20 cellular contexts compared by ENCODE assay signal in genomic region chr2:121451373-121451772, GRCh38.
DNase-seq lines count a peak whose midpoint lies in the region; ATAC-seq and TF ChIP-seq lines count a peak whose summit lies in the region.
"Had no signal": no experiment of that assay in that cellular context is flagged by ENCODE, and none has a peak within 500 bp of the region (broad histone marks: within the 10 kb centered on the region; RNA-seq: fewer than 3 reads in every experiment).

No MANE protein-coding gene starts in this region.

- H3K4me2 ChIP-seq in IMR-90 (ENCODE audit: low read depth, low read length) = no peak overlapping the region
- no peak overlapping the region for H3K4me2 ChIP-seq in fibroblast of lung (ENCODE audit: extremely low read depth, insufficient read depth, low read length)

- H2BK20ac ChIP-seq in IMR-90 (ENCODE audit: low read depth, low read length) = no peak overlapping the region

- TF ChIP-seq RAD21 in IMR-90 (IDR thresholded peaks at IDR 0.05; ENCODE audit: low read length) = no peak

- H3K79me1 ChIP-seq in IMR-90 (ENCODE audit: low read depth in 1 of 2, low read length in 2 of 2) = peaks cover 8 to 26% of the 10 kb centered on the region in 2 experiments; a peak in 3 of 4 replicates

- H3K4ac ChIP-seq in IMR-90 (ENCODE audit: low read depth, low read length) = no peak overlapping the region

- no peaks in the 10 kb centered on the region for H3K27me3 ChIP-seq in IMR-90 (ENCODE audit: control insufficient read depth, insufficient read depth, low read length)
- no peaks in the 10 kb centered on the region for H3K27me3 ChIP-seq in fibroblast of lung (ENCODE audit: control insufficient read depth, insufficient read depth, low read length)
- H3K27me3 ChIP-seq: BE2C had no signal

- H3K79me2 ChIP-seq in fibroblast of lung (ENCODE audit: control insufficient read depth, insufficient read depth, low read length) = no peaks in the 10 kb centered on the region

- peaks cover 11% of the 10 kb centered on the region for H3K4me1 ChIP-seq in IMR-90 (ENCODE audit: control insufficient read depth, insufficient read depth, low read length)
- peaks cover 4% of the 10 kb centered on the region for H3K4me1 ChIP-seq in fibroblast of lung (ENCODE audit: control insufficient read depth, extremely low read depth, insufficient read depth, low read length)
- H3K4me1 ChIP-seq: BE2C had no signal

- H2AFZ ChIP-seq in IMR-90 (replicated peaks; ENCODE audit: low read length, poor library complexity) (no peak overlapping the region), fibroblast of lung (ENCODE audit: low read length) (no peak overlapping the region)

- H3K14ac ChIP-seq in IMR-90 (replicated peaks; ENCODE audit: low read depth, low read length) = no peak overlapping the region

- H3K4me3 ChIP-seq in IMR-90 (ENCODE audit: insufficient read depth, low read depth, low read length) = no peak overlapping the region
- H3K4me3 ChIP-seq in fibroblast of lung (replicated peaks in 1 of 4; ENCODE audit: control extremely low read depth in 1 of 4, insufficient read depth in 1 of 4, low read depth in 3 of 4, low read length in 4 of 4) = no peak overlapping the region
- H3K4me3 ChIP-seq: GM12878 had no signal

- in situ Hi-C loops in IMR-90 (cut with MboI; ENCODE audit: low sequenced_read_pairs) = loop anchor here (10.0 kb wide), 1 partner anchor 73 kb away; no protein-coding TSS in a partner anchor

- DNase-seq in IMR-90 = peak; percentile 91
- peak in 1 of 2 donors; percentile 94 for DNase-seq in fibroblast of lung (ENCODE audit: low read depth in 2 of 2)
- peak; percentile 20 for DNase-seq in renal cortical epithelial cell (ENCODE audit: low read depth)
- no peak for DNase-seq in SHP77 (lab: John Stamatoyannopoulos, UW)
- DNase-seq in NCI-H2196 treated with DMSO at 0.1 percent for 48 hours (lab: John Stamatoyannopoulos, UW; ENCODE audit: unreplicated experiment) = no peak
- DNase-seq: BE2C; C1 segment of cervical spinal cord; CD4-positive, CD25-positive, alpha-beta regulatory T cell; CD8-positive, alpha-beta memory T cell; COR-L47; DMS 273 treated with DMSO at 0.1 percent for 48 hours; DMS53; DND-41; EL; GOT3; H7; HFFc6 had no signal

- intact Hi-C loops in IMR-90 (cut with micrococcal nuclease) = loop anchor here (2.0 kb wide), 1 partner anchor 49 kb away; no protein-coding TSS in a partner anchor

- H2AK9ac ChIP-seq in IMR-90 (replicated peaks; ENCODE audit: low read depth, low read length, poor library complexity) = no peak overlapping the region

- H3K27ac ChIP-seq in IMR-90 (ENCODE audit: insufficient read depth, low read length) (no peak overlapping the region), fibroblast of lung (ENCODE audit: insufficient read depth, low read length) (peak overlapping the region; percentile 53)

- dilution Hi-C loops in IMR-90 (cut with HindIII; ENCODE audit: low sequenced_read_pairs, unreplicated experiment) = no loop called here

- H2BK120ac ChIP-seq in IMR-90 (ENCODE audit: low read depth, low read length) = no peak overlapping the region

- H4K20me1 ChIP-seq in IMR-90 (ENCODE audit: insufficient read depth, low read length) = peaks cover 4% of the 10 kb centered on the region; the same call in 1 of the 2 replicates
- no peaks in the 10 kb centered on the region for H4K20me1 ChIP-seq in fibroblast of lung (ENCODE audit: control insufficient read depth, extremely low read depth, insufficient read depth, low read length)

- peaks cover 23% of the 10 kb centered on the region for H3K36me3 ChIP-seq in IMR-90 (ENCODE audit: control insufficient read depth, insufficient read depth, low read length)
- peaks cover 19% of the 10 kb centered on the region for H3K36me3 ChIP-seq in fibroblast of lung (ENCODE audit: control insufficient read depth, insufficient read depth, low read length)
- H3K36me3 ChIP-seq: BE2C had no signal

- H2BK15ac ChIP-seq in IMR-90 (ENCODE audit: low read depth, low read length) = no peak overlapping the region

- POLR2A ChIA-PET in IMR-90 (lab: Charles Lee; ENCODE audit: unreplicated experiment) = no interaction called here

- H4K8ac ChIP-seq in IMR-90 (ENCODE audit: low read depth in 2 of 2, low read length in 2 of 2) = no peak overlapping the region

- TF ChIP-seq CTCF in IMR-90 (conservative IDR thresholded peaks at IDR 0.05; ENCODE audit: low read depth, low read length) = no peak
- TF ChIP-seq CTCF in fibroblast of lung (conservative IDR thresholded peaks at IDR 0.05 in 1 of 2, IDR thresholded peaks at IDR 0.05 in 1 of 2; ENCODE audit: low read depth in 1 of 2, low read length in 2 of 2) = no peak

- no TSS peak for BruUV-seq in IMR-90 (replicated peaks; lab: Mats Ljungman, UMichigan)

- H2BK5ac ChIP-seq in IMR-90 (ENCODE audit: low read depth, low read length, poor library complexity, severe bottlenecking) = peak overlapping the region; percentile 66

- no peak overlapping the region for H4K5ac ChIP-seq in IMR-90 (ENCODE audit: low read depth, low read length)

- H3K9ac ChIP-seq in IMR-90 (ENCODE audit: low read depth, low read length) (no peak overlapping the region), fibroblast of lung (ENCODE audit: insufficient read depth, low read length) (no peak overlapping the region)

- no peak for TF ChIP-seq POLR2A in IMR-90 (IDR thresholded peaks at IDR 0.05; ENCODE audit: low read depth, low read length)

- peaks cover 12% of the 10 kb centered on the region for H3K9me1 ChIP-seq in IMR-90 (ENCODE audit: insufficient read depth, low read length)

- CTCF ChIA-PET in IMR-90 (lab: Yijun Ruan, JAX) = interaction anchor here (1.0 to 1.5 kb wide), 4 partner anchors 8 to 267 kb away, joined by 3 read pairs; no protein-coding TSS in a partner anchor

- WGBS in IMR-90 (ENCODE audit: extremely low coverage in 2 of 2, insufficient read length in 1 of 2), 2 experiments = no CpG with 5 or more reads among the region's 3 CpGs

- no peak overlapping the region for H2AK5ac ChIP-seq in IMR-90 (ENCODE audit: low read depth, low read length)

- no peak overlapping the region for H3K18ac ChIP-seq in IMR-90 (ENCODE audit: low read depth, low read length)

- no peak overlapping the region for H3K23ac ChIP-seq in IMR-90 (ENCODE audit: low read depth, low read length)

- no peak overlapping the region for H4K91ac ChIP-seq in IMR-90 (ENCODE audit: insufficient read depth, low read depth, low read length)

- H3K9me3 ChIP-seq in IMR-90 (ENCODE audit: control insufficient read depth, insufficient read depth, low read length) (no peaks in the 10 kb centered on the region), fibroblast of lung (ENCODE audit: control insufficient read depth, insufficient read depth, low read depth, low read length) (no peaks in the 10 kb centered on the region)
- H3K9me3 ChIP-seq: BE2C had no signal

- no peak overlapping the region for H3K56ac ChIP-seq in IMR-90 (ENCODE audit: extremely low read depth, insufficient read depth, low read length)

- peak; percentile 92 for ATAC-seq in IMR-90 (ENCODE audit: low read depth)
- ATAC-seq in HG02973 (IDR thresholded peaks at IDR 0.05; ENCODE audit: unreplicated experiment) = no peak
- ATAC-seq: GM12878, HCT116 had no signal

TF ChIP-seq in IMR-90, 13 proteins besides CTCF, POLR2A, EP300 and RAD21:
- TF ChIP-seq RFX5 (IDR thresholded peaks at IDR 0.05; ENCODE audit: low read depth, low read length) = no peak
- peak; percentile 17 for TF ChIP-seq RCOR1 (IDR thresholded peaks at IDR 0.05; ENCODE audit: insufficient replicate concordance, low read length)
- no peak for TF ChIP-seq SMC3 (IDR thresholded peaks at IDR 0.05; ENCODE audit: low read depth, low read length)
- TF ChIP-seq MXI1 (IDR thresholded peaks at IDR 0.05; ENCODE audit: borderline replicate concordance, low read depth, low read length) = peak; percentile 93; the same call in 1 of the 2 replicates

Comparison
In these comparisons a context has a peak if more than half of its experiments do, and no peak if none do; other contexts are left out.
1. DNase-seq: peak in IMR-90 (single experiment) and renal cortical epithelial cell (single experiment); none in SHP77 (0 of 2) and NCI-H2196 treated with DMSO at 0.1 percent for 48 hours (single experiment).